Comparison of ENCODE assay signal across 22 cellular contexts in genomic region chr1:33297911-33298622, GRCh38. TPM values are rescaled to one million over a fixed set of nuclear protein-coding genes. Genes with fewer than 3 reads are reported as not detected.
DNase-seq lines count a peak whose midpoint lies in the region; ATAC-seq and TF ChIP-seq lines count a peak whose summit lies in the region.
"Had no signal": no experiment of that assay in that cellular context is flagged by ENCODE, and none has a peak within 500 bp of the region (broad histone marks: within the 10 kb centered on the region; RNA-seq: fewer than 3 reads in every experiment).

No MANE protein-coding gene starts in this region.

- H3K27me3 ChIP-seq in HCT116 (ENCODE audit: insufficient read depth, low read length) (no peaks in the 10 kb centered on the region), KMS-11 (ENCODE audit: insufficient read depth, low read depth) (no peaks in the 10 kb centered on the region), sigmoid colon (no peaks in the 10 kb centered on the region), prostate gland (replicated peaks; ENCODE audit: insufficient read depth) (no peaks in the 10 kb centered on the region)
- H3K27me3 ChIP-seq: colonic mucosa, Peyer's patch, transverse colon had no signal

- H3K27me3 Mint-ChIP-seq in dendritic cell treated with granulocyte-macrophage colony-stimulating factor and Interleukin-4, amounts not matched to agents 40 ng/mL and 50 ng/mL, for 4 days, result no peaks in the 10 kb centered on the region
- H3K27me3 Mint-ChIP-seq in stimulated activated naive B cell treated with anti-CD40 and anti-IgM and Interleukin-4, amounts not matched to agents 10 μg/mL and 1 μg/mL and 100 μg/mL, for 72 hours, result no peaks in the 10 kb centered on the region
- H3K27me3 Mint-ChIP-seq: CD8-positive, alpha-beta memory T cell had no signal

- H3K9me3 ChIP-seq in HCT116 (ENCODE audit: control insufficient read depth in 1 of 2, insufficient read depth in 1 of 2, low read depth in 1 of 2, low read length in 2 of 2), result no peaks in the 10 kb centered on the region
- H3K9me3 ChIP-seq in sigmoid colon, result no peaks in the 10 kb centered on the region
- H3K9me3 ChIP-seq in prostate gland, result no peaks in the 10 kb centered on the region
- H3K9me3 ChIP-seq: colonic mucosa, Peyer's patch, transverse colon had no signal

- no peak for TF ChIP-seq RAD21 in HCT116 (IDR thresholded peaks at IDR 0.05; ENCODE audit: low read depth)

- peak overlapping the region; percentile 67 for H3K27ac Mint-ChIP-seq in dendritic cell treated with granulocyte-macrophage colony-stimulating factor and Interleukin-4, amounts not matched to agents 40 ng/mL and 50 ng/mL, for 4 days
- no peak overlapping the region for H3K27ac Mint-ChIP-seq in stimulated activated naive B cell treated with anti-CD40 and anti-IgM and Interleukin-4, amounts not matched to agents 10 μg/mL and 1 μg/mL and 100 μg/mL, for 72 hours
- H3K27ac Mint-ChIP-seq: activated naive CD4-positive, alpha-beta T cell treated with anti-CD3 and anti-CD28 coated beads for 36 hours; WTC11 had no signal

- no peak overlapping the region for H3K9ac ChIP-seq in HCT116 (ENCODE audit: low read length)
- H3K9ac ChIP-seq in KMS-11, result no peak overlapping the region
- H3K9ac ChIP-seq: parathyroid adenoma had no signal

- H3K36me3 ChIP-seq in HCT116 (ENCODE audit: control insufficient read depth in 1 of 2, insufficient read depth in 2 of 2, low read length in 2 of 2) (no peaks in the 10 kb centered on the region), KMS-11 (ENCODE audit: insufficient read depth) (no peaks in the 10 kb centered on the region), sigmoid colon (peaks cover 5 to 36% (median 12%) of the 10 kb centered on the region in 4 donors), prostate gland (no peaks in the 10 kb centered on the region)
- H3K36me3 ChIP-seq: colonic mucosa, transverse colon had no signal

- peaks cover 16% of the 10 kb centered on the region for H3K4me1 Mint-ChIP-seq in dendritic cell treated with granulocyte-macrophage colony-stimulating factor and Interleukin-4, amounts not matched to agents 40 ng/mL and 50 ng/mL, for 4 days (ENCODE audit: low read depth)
- peaks cover 3 to 15% of the 10 kb centered on the region in 2 donors for H3K4me1 Mint-ChIP-seq in stimulated activated naive B cell treated with anti-CD40 and anti-IgM and Interleukin-4, amounts not matched to agents 10 μg/mL and 1 μg/mL and 100 μg/mL, for 72 hours

- H4K20me1 ChIP-seq in HCT116 (ENCODE audit: insufficient read depth) (no peaks in the 10 kb centered on the region), KMS-11 (ENCODE audit: insufficient read depth) (no peaks in the 10 kb centered on the region)

- H3K36me3 Mint-ChIP-seq in dendritic cell treated with granulocyte-macrophage colony-stimulating factor and Interleukin-4, amounts not matched to agents 40 ng/mL and 50 ng/mL, for 4 days (ENCODE audit: low read depth), result peaks cover 90% of the 10 kb centered on the region
- peaks cover 33 to 52% of the 10 kb centered on the region in 2 donors for H3K36me3 Mint-ChIP-seq in stimulated activated naive B cell treated with anti-CD40 and anti-IgM and Interleukin-4, amounts not matched to agents 10 μg/mL and 1 μg/mL and 100 μg/mL, for 72 hours

- no peaks in the 10 kb centered on the region for H3K9me2 ChIP-seq in HCT116 (ENCODE audit: insufficient read depth)

- H3K4me2 ChIP-seq in HCT116 (ENCODE audit: low read length) (peak overlapping the region; percentile 41), KMS-11 (no peak overlapping the region)

- TF ChIP-seq CTCF in HCT116 (IDR thresholded peaks at IDR 0.05 in 2 of 3, conservative IDR thresholded peaks at IDR 0.05 in 1 of 3; ENCODE audit: borderline replicate concordance in 1 of 3, insufficient read depth in 1 of 3, low read depth in 2 of 3, low read length in 2 of 3), result no peak
- no peak for TF ChIP-seq CTCF in KMS-11 (conservative IDR thresholded peaks at IDR 0.05; ENCODE audit: low read depth, low read length)
- no peak for TF ChIP-seq CTCF in sigmoid colon (IDR thresholded peaks at IDR 0.05)
- no peak for TF ChIP-seq CTCF in prostate gland (IDR thresholded peaks at IDR 0.05)

- TF ChIP-seq POLR2A in HCT116 (IDR thresholded peaks at IDR 0.05; ENCODE audit: borderline replicate concordance, extremely low read depth, insufficient read depth, insufficient read length), result no peak
- no peak for TF ChIP-seq POLR2A in sigmoid colon (IDR thresholded peaks at IDR 0.05)
- TF ChIP-seq POLR2A in prostate gland (IDR thresholded peaks at IDR 0.05), result no peak

- H2AFZ ChIP-seq in HCT116 (ENCODE audit: low read depth, low read length, poor library complexity, severe bottlenecking) (no peak overlapping the region), KMS-11 (ENCODE audit: low read depth) (peak overlapping the region; percentile 52; the same call in 1 of the 2 replicates)
- H2AFZ ChIP-seq: parathyroid adenoma had no signal

- CTCF ChIA-PET in HCT116 (lab: Charles Lee), result interaction anchor here (0.6 to 3.8 kb wide), 5 partner anchors 134 to 341 kb away, joined by 3 to 23 read pairs (median 3); partner anchors contain the start of gene ZSCAN20

- no peak for DNase-seq in HCT116 (ENCODE audit: low read depth, low spot score)
- peak; percentile 59 for DNase-seq in sigmoid colon
- DNase-seq in stimulated activated naive B cell treated with anti-CD40 and anti-IgM and Interleukin-4, amounts not matched to agents 10 μg/mL and 1 μg/mL and 100 μg/mL, for 72 hours, result no peak
- DNase-seq in prostate gland (ENCODE audit: low spot score), result no peak
- DNase-seq in Kasumi-1 (lab: John Stamatoyannopoulos, UW), result no peak
- DNase-seq: DMS 273 treated with DMSO at 0.1 percent for 48 hours had no signal

- intact Hi-C loops in HCT116 (cut with micrococcal nuclease) (loop anchor here (5.0 kb wide), 2 partner anchors 159 to 186 kb away; no protein-coding TSS in a partner anchor), sigmoid colon (cut with DNase I) (loop anchor here (5.0 kb wide), 1 partner anchor 34 kb away; no protein-coding TSS in a partner anchor), prostate gland (cut with DNase I) (loop anchor here (5.0 to 10.0 kb wide), 2 partner anchors 83 to 159 kb away; no protein-coding TSS in a partner anchor)
- intact Hi-C loops in dendritic cell treated with granulocyte-macrophage colony-stimulating factor and Interleukin-4, amounts not matched to agents 40 ng/mL and 50 ng/mL, for 4 days (cut with micrococcal nuclease), result loop anchor here (5.0 kb wide), 2 partner anchors 39 to 314 kb away; no protein-coding TSS in a partner anchor

- H3K4me1 ChIP-seq in HCT116 (ENCODE audit: control insufficient read depth in 1 of 2, insufficient read depth in 2 of 2, low read length in 2 of 2), result peaks cover 0 to 8% of the 10 kb centered on the region in 2 experiments; a peak in 2 of 4 replicates
- peaks cover 3% of the 10 kb centered on the region for H3K4me1 ChIP-seq in KMS-11 (ENCODE audit: low read depth, poor library complexity, severe bottlenecking)
- peaks cover 0 to 38% (median 27%) of the 10 kb centered on the region in 4 donors for H3K4me1 ChIP-seq in sigmoid colon
- no peaks in the 10 kb centered on the region for H3K4me1 ChIP-seq in prostate gland (replicated peaks)
- H3K4me1 ChIP-seq: colonic mucosa had no signal

- WGBS in sigmoid colon, 2 donors, result 93 to 95% methylated on average over 4 of the region's 4 CpGs
- WGBS in prostate gland, result 94% methylated on average over 4 of the region's 4 CpGs

- H3K9me3 Mint-ChIP-seq in dendritic cell treated with granulocyte-macrophage colony-stimulating factor and Interleukin-4, amounts not matched to agents 40 ng/mL and 50 ng/mL, for 4 days, result no peaks in the 10 kb centered on the region
- H3K9me3 Mint-ChIP-seq in stimulated activated naive B cell treated with anti-CD40 and anti-IgM and Interleukin-4, amounts not matched to agents 10 μg/mL and 1 μg/mL and 100 μg/mL, for 72 hours, result peaks cover 0 to 2% of the 10 kb centered on the region in 2 donors
- H3K9me3 Mint-ChIP-seq: activated naive CD4-positive, alpha-beta T cell treated with anti-CD3 and anti-CD28 coated beads for 36 hours; CD8-positive, alpha-beta memory T cell; neural crest cell had no signal

- H3K4me3 Mint-ChIP-seq in dendritic cell treated with granulocyte-macrophage colony-stimulating factor and Interleukin-4, amounts not matched to agents 40 ng/mL and 50 ng/mL, for 4 days, result no peak overlapping the region
- no peak overlapping the region for H3K4me3 Mint-ChIP-seq in stimulated activated naive B cell treated with anti-CD40 and anti-IgM and Interleukin-4, amounts not matched to agents 10 μg/mL and 1 μg/mL and 100 μg/mL, for 72 hours
- H3K4me3 Mint-ChIP-seq: activated naive CD4-positive, alpha-beta T cell treated with anti-CD3 and anti-CD28 coated beads for 36 hours; CD8-positive, alpha-beta memory T cell; neural crest cell; WTC11 had no signal

- H3K79me2 ChIP-seq in HCT116 (ENCODE audit: insufficient read depth, low read length), result no peaks in the 10 kb centered on the region
- no peaks in the 10 kb centered on the region for H3K79me2 ChIP-seq in KMS-11 (ENCODE audit: insufficient read depth, low read depth)
- H3K79me2 ChIP-seq: parathyroid adenoma had no signal

- no peak for ATAC-seq in HCT116
- no peak for ATAC-seq in stimulated activated naive B cell treated with anti-CD40 and anti-IgM and Interleukin-4, amounts not matched to agents 10 μg/mL and 1 μg/mL and 100 μg/mL, for 72 hours (replicated peaks)

- RAD21 ChIA-PET in HCT116 (lab: Charles Lee; ENCODE audit: low non-redundant PET in 1 of 2, low total read pairs in 2 of 2, uncharacterized antibody in 2 of 2, unreplicated experiment in 2 of 2), result interaction anchor here in 1 of 2 experiments (0.8 kb wide), 1 partner anchor 172 kb away, joined by 3 read pairs; no protein-coding TSS in a partner anchor

- BruUV-seq in HCT116 (replicated peaks; lab: Mats Ljungman, UMichigan), result no TSS peak

- POLR2A ChIA-PET in HCT116 (lab: Charles Lee), result no interaction called here

- H3K4me3 ChIP-seq in HCT116 (replicated peaks in 1 of 2; ENCODE audit: low read depth in 1 of 2, low read length in 2 of 2) (no peak overlapping the region), KMS-11 (IDR thresholded peaks at IDR 0.05; ENCODE audit: insufficient read depth, low read depth, low read length) (no peak overlapping the region), sigmoid colon (no peak overlapping the region), prostate gland (no peak overlapping the region)
- H3K4me3 ChIP-seq: colonic mucosa, Peyer's patch, transverse colon had no signal

- H3K27ac ChIP-seq in HCT116 (ENCODE audit: low read depth, low read length), result no peak overlapping the region
- no peak overlapping the region for H3K27ac ChIP-seq in KMS-11
- H3K27ac ChIP-seq in sigmoid colon, result peak overlapping the region in 2 of 4 donors; percentile 1 to 28
- H3K27ac ChIP-seq in prostate gland, result no peak overlapping the region
- H3K27ac ChIP-seq: colonic mucosa, parathyroid adenoma, Peyer's patch had no signal

- no peak for TF ChIP-seq EP300 in sigmoid colon (IDR thresholded peaks at IDR 0.05)

TF ChIP-seq in HCT116, 20 proteins besides CTCF, POLR2A, EP300 and RAD21 (continues in another document):
- TF ChIP-seq FOSL1 (IDR thresholded peaks at IDR 0.05; ENCODE audit: low read depth), result no peak

RNA-seq across cellular contexts. Expression of gene A3GALT2, which starts 22.8 kb away (rescaled TPM):
- total RNA-seq in HCT116 (2021; ENCODE audit: unreplicated experiment) (not detected), sigmoid colon (not detected), prostate gland (under 1 TPM in 1 of 2 donors, not detected in 1; 0.46 TPM)
- polyA plus RNA-seq in HCT116 (2012), result not detected in 2 replicates
- not detected for polyA plus RNA-seq in sigmoid colon
- total RNA-seq: activated naive CD4-positive, alpha-beta T cell treated with anti-CD3 and anti-CD28 coated beads for 36 hours; CD8-positive, alpha-beta memory T cell; colonic mucosa; epithelial cell of proximal tubule; H7; left colon; neural crest cell; Peyer's patch; right cardiac atrium; transverse colon; WTC11 had no signal
- polyA plus RNA-seq: AG04450; BJ; CD8-positive, alpha-beta memory T cell; right cardiac atrium had no signal

RNA-seq across cellular contexts. Expression of gene ZNF362, which starts 41.8 kb away (rescaled TPM):
- total RNA-seq in HCT116 (2021; ENCODE audit: unreplicated experiment) (11.1 TPM), sigmoid colon (10 to 100 TPM; 11.2 to 18.8 (median 15.9) TPM), prostate gland (10 to 100 TPM; 45.0 to 52.0 TPM)
- 7.4 and 8.2 TPM in 2 replicates for polyA plus RNA-seq in HCT116 (2012)
- 1 to 10 TPM; 3.5 to 9.3 (median 5.4) TPM for polyA plus RNA-seq in sigmoid colon
